In genomic region chr2:225797394-225797793, GRCh38 we compare ENCODE assay signal across 17 cellular contexts.
DNase-seq lines count a peak whose midpoint lies in the region; ATAC-seq and TF ChIP-seq lines count a peak whose summit lies in the region.
"Had no signal": no experiment of that assay in that cellular context is flagged by ENCODE, and none has a peak within 500 bp of the region (broad histone marks: within the 10 kb centered on the region; RNA-seq: fewer than 3 reads in every experiment).

No MANE protein-coding gene starts in this region.

- H3K9ac ChIP-seq in mesenchymal stem cell (ENCODE audit: low read length) = no peak overlapping the region

- no peak overlapping the region for H3K4me3 ChIP-seq in heart left ventricle
- no peak overlapping the region for H3K4me3 ChIP-seq in ascending aorta
- no peak overlapping the region for H3K4me3 ChIP-seq in thoracic aorta
- H3K4me3 ChIP-seq in mesenchymal stem cell (ENCODE audit: insufficient read depth in 1 of 2, low read depth in 1 of 2, low read length in 2 of 2) = no peak overlapping the region

- H2BK12ac ChIP-seq in mesenchymal stem cell (ENCODE audit: low read length in 2 of 2) = no peak overlapping the region

- no peak overlapping the region for H3K27ac ChIP-seq in heart left ventricle
- no peak overlapping the region for H3K27ac ChIP-seq in ascending aorta
- no peak overlapping the region for H3K27ac ChIP-seq in thoracic aorta
- H3K27ac ChIP-seq in mesenchymal stem cell (ENCODE audit: low read length, poor library complexity, severe bottlenecking) = no peak overlapping the region

- H4K8ac ChIP-seq in mesenchymal stem cell (ENCODE audit: low read length) = no peak overlapping the region

- H3K9me3 ChIP-seq in heart left ventricle = no peaks in the 10 kb centered on the region
- H3K9me3 ChIP-seq in ascending aorta = no peaks in the 10 kb centered on the region
- no peaks in the 10 kb centered on the region for H3K9me3 ChIP-seq in thoracic aorta
- H3K9me3 ChIP-seq in mesenchymal stem cell (ENCODE audit: control insufficient read depth, low read length) = no peaks in the 10 kb centered on the region

- 55 to 68% (median 64%) methylated on average over 2 of the region's 2 CpGs for WGBS in heart left ventricle, 4 donors
- 100% methylated on average over 1 of the region's 2 CpGs for WGBS in mesenchymal stem cell

- no peak overlapping the region for H3K23ac ChIP-seq in mesenchymal stem cell (ENCODE audit: low read length in 2 of 2)

- no peak overlapping the region for H2AFZ ChIP-seq in mesenchymal stem cell (ENCODE audit: low read depth, low read length)

- H2BK120ac ChIP-seq in mesenchymal stem cell (ENCODE audit: low read depth, low read length) = no peak overlapping the region

- no peak overlapping the region for H2AK5ac ChIP-seq in mesenchymal stem cell (ENCODE audit: low read length, severe bottlenecking)

- DNase-seq in heart left ventricle (no peak), Right ventricle myocardium superior (no peak), ascending aorta (ENCODE audit: low spot score in 2 of 2) (no peak), fibroblast of peridontal ligament (ENCODE audit: extremely low read depth) (peak; percentile 19), thoracic aorta (ENCODE audit: low spot score) (no peak), NCI-H1436 (lab: John Stamatoyannopoulos, UW) (no peak), mesenchymal stem cell (no peak)
- DNase-seq: DND-41, GOT3, KG1, MM.1S, NCI-H1105, NCI-H1930, NCI-H2171 treated with DMSO at 0.1 percent for 48 hours, NCI-H510A, SIG-M5 had no signal

- H3K27me3 ChIP-seq in heart left ventricle (no peaks in the 10 kb centered on the region), ascending aorta (no peaks in the 10 kb centered on the region), thoracic aorta (replicated peaks; ENCODE audit: insufficient read depth) (no peaks in the 10 kb centered on the region), mesenchymal stem cell (ENCODE audit: control insufficient read depth in 1 of 2, insufficient read depth in 1 of 2, low read length in 2 of 2) (no peaks in the 10 kb centered on the region)

- intact Hi-C loops in heart left ventricle (cut with DNase I) (loop anchor here in 2 of 10 donors (10.0 kb wide), 1 partner anchor 123 kb away; no protein-coding TSS in a partner anchor), Right ventricle myocardium superior (cut with DNase I) (no loop called here), ascending aorta (cut with DNase I) (loop anchor here (2.0 kb wide), 1 partner anchor 127 kb away; no protein-coding TSS in a partner anchor)

- no peaks in the 10 kb centered on the region for H3K4me1 ChIP-seq in heart left ventricle
- H3K4me1 ChIP-seq in ascending aorta = no peaks in the 10 kb centered on the region
- H3K4me1 ChIP-seq in thoracic aorta (ENCODE audit: control insufficient read depth in 1 of 2, low read depth in 2 of 2) = no peaks in the 10 kb centered on the region
- no peaks in the 10 kb centered on the region for H3K4me1 ChIP-seq in mesenchymal stem cell (ENCODE audit: control insufficient read depth, insufficient read depth, low read depth, low read length)

- H2BK15ac ChIP-seq in mesenchymal stem cell (ENCODE audit: low read depth, poor library complexity, severe bottlenecking) = no peak overlapping the region

- H3K79me1 ChIP-seq in mesenchymal stem cell (replicated peaks; ENCODE audit: low read length, poor library complexity, severe bottlenecking) = no peaks in the 10 kb centered on the region

- no peak overlapping the region for H4K91ac ChIP-seq in mesenchymal stem cell (ENCODE audit: low read length)

- no peak overlapping the region for H3K18ac ChIP-seq in mesenchymal stem cell (ENCODE audit: low read depth in 1 of 2, low read length in 2 of 2)

- H3K36me3 ChIP-seq in heart left ventricle = no peaks in the 10 kb centered on the region
- H3K36me3 ChIP-seq in ascending aorta = no peaks in the 10 kb centered on the region
- no peaks in the 10 kb centered on the region for H3K36me3 ChIP-seq in thoracic aorta
- no peaks in the 10 kb centered on the region for H3K36me3 ChIP-seq in mesenchymal stem cell (ENCODE audit: control insufficient read depth in 1 of 2, insufficient read depth in 2 of 2, low read depth in 1 of 2, low read length in 2 of 2)

- H3K4me2 ChIP-seq in mesenchymal stem cell (ENCODE audit: low read length, poor library complexity, severe bottlenecking) = no peak overlapping the region

- ATAC-seq in heart left ventricle (no peak), Right ventricle myocardium superior (ENCODE audit: poor library complexity) (no peak), thoracic aorta (ENCODE audit: insufficient number of reproducible peaks, low FRiP score, low read depth) (no peak), GM21528 (IDR thresholded peaks at IDR 0.05; ENCODE audit: low FRiP score, unreplicated experiment) (no peak)

- no peak for TF ChIP-seq POLR2A in heart left ventricle (IDR thresholded peaks at IDR 0.05)

- H3K4ac ChIP-seq in mesenchymal stem cell (ENCODE audit: low read depth in 1 of 2, low read length in 2 of 2) = no peak overlapping the region

- H2BK5ac ChIP-seq in mesenchymal stem cell (ENCODE audit: low read depth, low read length, poor library complexity, severe bottlenecking) = no peak overlapping the region

- peak in 7 of 12 donors; percentile 11 to 48 (median 24) for TF ChIP-seq CTCF in heart left ventricle (IDR thresholded peaks at IDR 0.05)
- TF ChIP-seq CTCF in ascending aorta (IDR thresholded peaks at IDR 0.05) = peak; percentile 13 to 51 (median 13)
- peak; percentile 50 for TF ChIP-seq CTCF in thoracic aorta (IDR thresholded peaks at IDR 0.05)

- no peak overlapping the region for H3K14ac ChIP-seq in mesenchymal stem cell (ENCODE audit: low read length in 2 of 2)
